8 cellular contexts compared by ENCODE assay signal in genomic region chr7:121530251-121531174, GRCh38.
DNase-seq lines count a peak whose midpoint lies in the region; ATAC-seq and TF ChIP-seq lines count a peak whose summit lies in the region.

No MANE protein-coding gene starts in this region.

- H3K27me3 ChIP-seq in BLaER1 (no peaks in the 10 kb centered on the region), smooth muscle cell (ENCODE audit: low read depth) (no peaks in the 10 kb centered on the region)

- ATAC-seq in GM19397 (IDR thresholded peaks at IDR 0.05; ENCODE audit: unreplicated experiment) (peak; percentile 99), HG03432 (IDR thresholded peaks at IDR 0.05; ENCODE audit: unreplicated experiment) (peak; percentile 99)

- TF ChIP-seq CTCF in smooth muscle cell (IDR thresholded peaks at IDR 0.05; ENCODE audit: borderline replicate concordance, insufficient read depth, poor library complexity, severe bottlenecking): no peak

- no peaks in the 10 kb centered on the region for H3K36me3 ChIP-seq in BLaER1
- H3K36me3 ChIP-seq in smooth muscle cell (ENCODE audit: low read depth): no peaks in the 10 kb centered on the region

- H3K9me3 ChIP-seq in BLaER1 (no peaks in the 10 kb centered on the region), smooth muscle cell (replicated peaks; ENCODE audit: low read depth) (no peaks in the 10 kb centered on the region)

- H2AFZ ChIP-seq in smooth muscle cell (ENCODE audit: low read depth): no peak overlapping the region

- H3K9ac ChIP-seq in BLaER1: no peak overlapping the region
- H3K9ac ChIP-seq in smooth muscle cell (ENCODE audit: low read depth): peak overlapping the region; percentile 71

- WGBS in smooth muscle cell (ENCODE audit: low lambda C conversion rate): 2% methylated on average over 4 of the region's 4 CpGs

- peak; percentile 7 to 37 for DNase-seq in activated CD4-positive, alpha-beta T cell treated with anti-CD3 and anti-CD28 coated beads for 4 hours
- DNase-seq in fibroblast of gingiva (ENCODE audit: low read depth) (peak; percentile 95), smooth muscle cell (lab: John Stamatoyannopoulos, UW; ENCODE audit: unreplicated experiment) (no peak), AML-193 (lab: John Stamatoyannopoulos, UW) (no peak), Ammon's horn (ENCODE audit: low spot score) (no peak)

- peaks cover 32% of the 10 kb centered on the region for H3K4me1 ChIP-seq in BLaER1
- H3K4me1 ChIP-seq in smooth muscle cell (ENCODE audit: low read depth): peaks cover 14% of the 10 kb centered on the region

- H4K20me1 ChIP-seq in BLaER1 (no peaks in the 10 kb centered on the region), smooth muscle cell (ENCODE audit: low read depth) (no peaks in the 10 kb centered on the region)

- H3K79me2 ChIP-seq in smooth muscle cell (ENCODE audit: low read depth): no peaks in the 10 kb centered on the region

- H3K27ac ChIP-seq in BLaER1 (no peak overlapping the region), smooth muscle cell (ENCODE audit: low read depth) (peak overlapping the region; percentile 96)

- H3F3A ChIP-seq in smooth muscle cell (ENCODE audit: low read depth): peaks cover 3% of the 10 kb centered on the region

- H3K4me3 ChIP-seq in BLaER1: no peak overlapping the region
- peak overlapping the region; percentile 26 for H3K4me3 ChIP-seq in smooth muscle cell

- H3K4me2 ChIP-seq in BLaER1: peak overlapping the region; percentile 70
- H3K4me2 ChIP-seq in smooth muscle cell: peak overlapping the region; percentile 80

Comparison
In these comparisons a context has a peak if more than half of its experiments do, and no peak if none do; other contexts are left out.
1. DNase-seq: peak in activated CD4-positive, alpha-beta T cell treated with anti-CD3 and anti-CD28 coated beads for 4 hours (2 of 2) and fibroblast of gingiva (single experiment); none in smooth muscle cell (single experiment), AML-193 (0 of 2) and Ammon's horn (single experiment).